14 cellular contexts compared by ENCODE assay signal in the genomic region with DNA sequence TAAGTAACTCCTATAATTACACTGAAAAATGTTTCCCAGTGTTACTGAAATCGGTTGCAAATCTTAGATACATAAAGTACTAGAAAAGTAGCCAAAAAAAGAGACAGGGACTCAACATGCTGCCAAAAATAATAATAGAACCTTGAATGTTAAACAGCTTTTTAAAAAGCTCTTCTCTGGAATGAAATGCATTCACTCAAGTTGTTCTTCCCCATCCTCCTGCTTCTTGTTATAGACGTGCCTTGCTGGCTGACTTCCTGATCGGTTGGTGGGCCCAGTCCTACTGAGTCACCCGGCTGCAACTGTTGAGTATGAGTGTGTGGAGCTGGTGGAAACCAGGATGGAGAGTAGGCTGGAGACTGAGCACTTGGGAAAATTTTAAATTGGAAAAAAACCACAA. TPM values are rescaled to one million over a fixed set of nuclear protein-coding genes. Genes with fewer than 3 reads are reported as not detected.
DNase-seq lines count a peak whose midpoint lies in the region; ATAC-seq and TF ChIP-seq lines count a peak whose summit lies in the region.
"Had no signal": no experiment of that assay in that cellular context is flagged by ENCODE, and none has a peak within 500 bp of the region (broad histone marks: within the 10 kb centered on the region; RNA-seq: fewer than 3 reads in every experiment).

No MANE protein-coding gene starts in this region.

- 89% methylated on average over 4 of the region's 4 CpGs for WGBS in hepatocyte (ENCODE audit: low lambda C conversion rate, missing lambda C conversion rate)

- H3K4me2 ChIP-seq in hepatocyte = no peak overlapping the region
- H3K4me2 ChIP-seq: KMS-11 had no signal

- H3K27ac ChIP-seq in cingulate gyrus (ENCODE audit: low read depth, low read length) = peak overlapping the region; percentile 55
- no peak overlapping the region for H3K27ac ChIP-seq in hepatocyte
- H3K27ac ChIP-seq: cardiac muscle cell, KMS-11 had no signal

- H3K79me2 ChIP-seq in hepatocyte = no peaks in the 10 kb centered on the region

- H3K4me1 ChIP-seq in hepatocyte (ENCODE audit: insufficient read depth) = no peaks in the 10 kb centered on the region

- H4K20me1 ChIP-seq in hepatocyte (ENCODE audit: insufficient read depth, poor library complexity, severe bottlenecking) = no peaks in the 10 kb centered on the region

- H3K27me3 ChIP-seq in hepatocyte = no peaks in the 10 kb centered on the region
- H3K27me3 ChIP-seq: cardiac muscle cell had no signal

- no peaks in the 10 kb centered on the region for H3K9me2 ChIP-seq in hepatocyte (replicated peaks; ENCODE audit: insufficient read depth)

- ATAC-seq in HG02884 (IDR thresholded peaks at IDR 0.05; ENCODE audit: unreplicated experiment) = no peak

- H2AFZ ChIP-seq in hepatocyte = no peak overlapping the region

- H3K9me3 ChIP-seq in hepatocyte (ENCODE audit: low read depth) = no peaks in the 10 kb centered on the region

- DNase-seq in AG20443 (ENCODE audit: low spot score) (peak; percentile 70), LHCN-M2 (ENCODE audit: low read depth) (peak; percentile 40), myocyte (ENCODE audit: low read depth) (peak; percentile 36), cerebellar nuclear complex (lab: John Stamatoyannopoulos, UW) (no peak), RKO (ENCODE audit: low spot score) (no peak), hepatocyte (ENCODE audit: low spot score) (no peak)
- DNase-seq: activated CD4-positive, alpha-beta T cell treated with anti-CD3 and anti-CD28 coated beads, Interleukin-2, amount 50 U/mL, for 4 hours; NCI-H2029; NCI-H748 treated with DMSO at 0.1 percent for 48 hours; RPMI8226 had no signal

- TF ChIP-seq CTCF in hepatocyte (IDR thresholded peaks at IDR 0.05; ENCODE audit: poor library complexity) = no peak

- no peaks in the 10 kb centered on the region for H3K36me3 ChIP-seq in hepatocyte (replicated peaks; ENCODE audit: insufficient read depth, low read depth)
- H3K36me3 ChIP-seq: cardiac muscle cell had no signal

- no peak overlapping the region for H3K4me3 ChIP-seq in hepatocyte
- H3K4me3 ChIP-seq: cardiac muscle cell had no signal

RNA-seq across cellular contexts. Expression of a gene that starts 30.6 kb away (rescaled TPM):
- total RNA-seq in LHCN-M2 (2014; rRNA removed) (under 0.01 and 0.06 TPM in 2 replicates), myocyte (0.24 and 0.94 TPM in 2 replicates), hepatocyte (8.8 and 14.5 TPM in 2 replicates)
- 0.30 TPM for polyA plus RNA-seq in LHCN-M2 (2012)
- polyA plus RNA-seq in myocyte (2012) = 2.9 TPM
- 5.2 and 10.6 TPM in 2 replicates for polyA plus RNA-seq in hepatocyte
- polyA plus RNA-seq: cardiac muscle cell had no signal

Comparison
In these comparisons a context has a peak if more than half of its experiments do, and no peak if none do; other contexts are left out.
1. DNase-seq: peak in AG20443 (single experiment), LHCN-M2 (single experiment) and myocyte (single experiment); none in cerebellar nuclear complex (0 of 2), RKO (single experiment) and hepatocyte (single experiment).